In the genomic region with DNA sequence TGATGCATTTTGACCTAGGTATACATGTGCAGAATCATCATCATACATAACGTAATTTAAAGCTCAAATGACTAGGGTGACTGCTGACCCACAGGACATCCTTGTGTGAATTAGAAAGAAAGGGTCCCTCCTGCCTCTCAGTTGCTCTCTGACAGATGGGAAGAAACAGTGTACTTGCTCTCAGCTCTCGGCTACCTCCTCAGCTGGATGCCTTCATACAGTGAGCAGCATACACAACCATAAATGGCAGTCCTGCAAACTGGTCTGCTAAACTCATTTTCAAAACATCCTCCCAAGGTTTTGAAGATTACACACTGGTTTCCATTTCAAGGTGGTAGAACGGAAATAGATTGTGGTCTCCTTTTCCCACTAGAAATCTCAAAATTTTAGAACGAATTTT, we compare ENCODE assay signal across 1 cellular context.
TF ChIP-seq lines count a peak whose summit lies in the region.

No MANE protein-coding gene starts in this region.

TF ChIP-seq in GM12878, 131 proteins besides CTCF, POLR2A, EP300 and RAD21:
- TF ChIP-seq PAX8 (IDR thresholded peaks at IDR 0.05) (no peak), IRF4 (IDR thresholded peaks at IDR 0.05; ENCODE audit: low read depth, low read length) (no peak), HCFC1 (IDR thresholded peaks at IDR 0.05; ENCODE audit: low read length) (no peak)
